ENCODE assay signal across 1 cellular context in genomic region chr14:21539154-21539940, GRCh38.
TF ChIP-seq lines count a peak whose summit lies in the region.

No MANE protein-coding gene starts in this region.

TF ChIP-seq in H1, 55 proteins besides CTCF, POLR2A, EP300 and RAD21:
- TF ChIP-seq ASH2L (IDR thresholded peaks at IDR 0.05; ENCODE audit: low read length) (peak; percentile 79), JUN (IDR thresholded peaks at IDR 0.05; ENCODE audit: low read depth, low read length) (no peak), ATF3 (IDR thresholded peaks at IDR 0.05; ENCODE audit: insufficient read depth, low read depth, low read length) (no peak), CHD7 (IDR thresholded peaks at IDR 0.05; ENCODE audit: insufficient replicate concordance, low read length) (peak; percentile 66), TAF1 (IDR thresholded peaks at IDR 0.05; ENCODE audit: low read depth, low read length) (no peak), HDAC2 (IDR thresholded peaks at IDR 0.05; ENCODE audit: borderline replicate concordance in 1 of 2, low read depth in 2 of 2, low read length in 2 of 2) (peak; percentile 23 to 46; a peak in 1 of 4 replicates)
TF ChIP-seq in H1: peak in this region for 3.
